ENCODE assay signal across 8 cellular contexts in genomic region chr11:78188809-78189724, GRCh38. TPM values are rescaled to one million over a fixed set of nuclear protein-coding genes. Genes with fewer than 3 reads are reported as not detected.
DNase-seq lines count a peak whose midpoint lies in the region; ATAC-seq and TF ChIP-seq lines count a peak whose summit lies in the region.

Gene USP35, plus strand, starts transcription at chr11:78188919. Its CDS starts 7,327 bp downstream, at chr11:78196246.

- H3K9me3 Mint-ChIP-seq in CD4-positive, alpha-beta T cell, result no peaks in the 10 kb centered on the region
- H3K9me3 Mint-ChIP-seq in brain (peaks cover 0 to 4% (median 0%) of the 10 kb centered on the region in 5 experiments), type B pancreatic cell (no peaks in the 10 kb centered on the region)

- peak within 1 kb of the TSS; percentile 99 for H3K4me3 Mint-ChIP-seq in CD4-positive, alpha-beta T cell
- H3K4me3 Mint-ChIP-seq in brain (peak within 1 kb of the TSS; percentile 97 to 99 (median 98)), type B pancreatic cell (peak within 1 kb of the TSS; percentile 99)

- CTCF ChIA-PET in CD4-positive, alpha-beta T cell (lab: Charles Lee), result interaction anchor here (1.4 to 2.8 kb wide), 5 partner anchors 12 to 375 kb away, joined by 3 to 15 read pairs (median 5); partner anchors contain the start of genes ALG8 and GAB2

- peak within 1 kb of the TSS; percentile 99 for H3K27ac Mint-ChIP-seq in CD4-positive, alpha-beta T cell
- H3K27ac Mint-ChIP-seq in brain, result peak within 1 kb of the TSS; percentile 91 to 98 (median 97)
- peak within 1 kb of the TSS; percentile 96 for H3K27ac Mint-ChIP-seq in type B pancreatic cell

- no peak for TF ChIP-seq CTCF in CD4-positive, alpha-beta T cell (IDR thresholded peaks at IDR 0.05)
- no peak for TF ChIP-seq CTCF in brain (conservative IDR thresholded peaks at IDR 0.05)
- TF ChIP-seq CTCF in lower lobe of right lung (IDR thresholded peaks at IDR 0.05), result no peak
- no peak for TF ChIP-seq CTCF in type B pancreatic cell (conservative IDR thresholded peaks at IDR 0.05)

- peaks cover 23% of the 10 kb centered on the region for H3K36me3 Mint-ChIP-seq in CD4-positive, alpha-beta T cell (ENCODE audit: low read depth)
- H3K36me3 Mint-ChIP-seq in brain (no peaks in the 10 kb centered on the region), type B pancreatic cell (no peaks in the 10 kb centered on the region)

- H3K4me1 Mint-ChIP-seq in CD4-positive, alpha-beta T cell (ENCODE audit: low read depth), result peaks cover 60% of the 10 kb centered on the region
- H3K4me1 Mint-ChIP-seq in brain (peaks cover 66% of the 10 kb centered on the region), type B pancreatic cell (ENCODE audit: unreplicated experiment) (peaks cover 39% of the 10 kb centered on the region)

- H3K36me3 ChIP-seq in lower lobe of right lung, result no peaks in the 10 kb centered on the region

- H3K27me3 ChIP-seq in CD4-positive, alpha-beta T cell (ENCODE audit: control insufficient read depth, insufficient read depth, low read length), result no peaks in the 10 kb centered on the region
- no peaks in the 10 kb centered on the region for H3K27me3 ChIP-seq in lower lobe of right lung (ENCODE audit: low read depth)

- no peaks in the 10 kb centered on the region for H3K27me3 Mint-ChIP-seq in CD4-positive, alpha-beta T cell
- H3K27me3 Mint-ChIP-seq in brain, result peaks cover 12% of the 10 kb centered on the region
- no peaks in the 10 kb centered on the region for H3K27me3 Mint-ChIP-seq in type B pancreatic cell

- no peak for ATAC-seq in CD4-positive, alpha-beta T cell (ENCODE audit: poor library complexity)
- peak; percentile 5 for ATAC-seq in HG03575 (IDR thresholded peaks at IDR 0.05; ENCODE audit: extremely low read depth, insufficient number of reproducible peaks, low FRiP score, unreplicated experiment)
- peak; percentile 32 to 35 for ATAC-seq in lower lobe of right lung
- no peak for ATAC-seq in GM18868 (IDR thresholded peaks at IDR 0.05; ENCODE audit: unreplicated experiment)

- intact Hi-C loops in CD4-positive, alpha-beta T cell (cut with DNase I, micrococcal nuclease), result loop anchor here (1.0 to 5.0 kb wide), 9 partner anchors 13 to 383 kb away; partner anchors contain the start of genes ALG8 (in 2 of the 2), GAB2 (in 2 of the 2), INTS4 (in 2 of the 2) and AAMDC (in 1 of the 2)
- intact Hi-C loops in lower lobe of right lung (cut with DNase I), result no loop called here

- POLR2A ChIA-PET in CD4-positive, alpha-beta T cell (lab: Charles Lee), result interaction anchor here (0.5 to 4.2 kb wide), 8 partner anchors 9 to 385 kb away, joined by 3 to 51 read pairs (median 8); partner anchors contain the start of genes ALG8, GAB2, INTS4 and NARS2

- peak within 1 kb of the TSS; percentile 86 for H3K27ac ChIP-seq in CD4-positive, alpha-beta T cell (ENCODE audit: low read depth, low read length)
- H3K27ac ChIP-seq in lower lobe of right lung, result peak within 1 kb of the TSS; percentile 75

- peak within 1 kb of the TSS; percentile 95 for H3K4me3 ChIP-seq in lower lobe of right lung

- no peaks in the 10 kb centered on the region for H3K9me3 ChIP-seq in CD4-positive, alpha-beta T cell (ENCODE audit: control insufficient read depth, low read length)
- no peaks in the 10 kb centered on the region for H3K9me3 ChIP-seq in lower lobe of right lung

- H3K4me1 ChIP-seq in lower lobe of right lung, result peaks cover 32% of the 10 kb centered on the region

- DNase-seq in CD4-positive, alpha-beta T cell, result no peak
- DNase-seq in lower lobe of right lung (no peak), type B pancreatic cell (ENCODE audit: extremely low spot score, unreplicated experiment) (no peak), RPMI8226 (no peak), DMS 273 (lab: John Stamatoyannopoulos, UW; ENCODE audit: unreplicated experiment) (no peak)

RNA-seq across cellular contexts. Expression of gene USP35, which starts in this region (rescaled TPM):
- total RNA-seq in CD4-positive, alpha-beta T cell, result 10 to 100 TPM; 29.2 to 33.1 TPM
- polyA plus RNA-seq in brain (ENCODE audit: insufficient read depth, low read depth, low replicate concordance), result 5.4 TPM
- total RNA-seq in lower lobe of right lung, result 6.8 TPM
- total RNA-seq in type B pancreatic cell (ENCODE audit: low replicate concordance), result 8.9 and 9.7 TPM in 2 replicates

Comparison
In these comparisons a context has a peak if more than half of its experiments do, and no peak if none do; other contexts are left out.
1. ATAC-seq: peak in HG03575 (single experiment) and lower lobe of right lung (2 of 2); none in CD4-positive, alpha-beta T cell (single experiment) and GM18868 (single experiment).
2. Peak in every context shown above with its lines, with median percentiles within 50 percentile points of each other: H3K27ac Mint-ChIP-seq and H3K4me3 Mint-ChIP-seq.